In genomic region chr5:132180134-132180745, GRCh38 we compare ENCODE assay signal across 8 cellular contexts. TPM values are rescaled to one million over a fixed set of nuclear protein-coding genes. Genes with fewer than 3 reads are reported as not detected.
DNase-seq lines count a peak whose midpoint lies in the region; ATAC-seq and TF ChIP-seq lines count a peak whose summit lies in the region.

No MANE protein-coding gene starts in this region.

- H3K4me3 Mint-ChIP-seq in osteocyte (ENCODE audit: unreplicated experiment): no peak overlapping the region

- no peaks in the 10 kb centered on the region for H3K27me3 Mint-ChIP-seq in osteocyte (ENCODE audit: unreplicated experiment)

- peak overlapping the region; percentile 32 for H3K27ac Mint-ChIP-seq in osteocyte (ENCODE audit: unreplicated experiment)

- DNase-seq in SHP77 (lab: John Stamatoyannopoulos, UW) (peak; percentile 27 to 58), SHP77 treated with DMSO at 0.1 percent for 48 hours (lab: John Stamatoyannopoulos, UW) (no peak), T1000 (lab: John Stamatoyannopoulos, UW) (peak; percentile 2), fibroblast of the conjunctiva (ENCODE audit: low read depth) (peak; percentile 62), osteocyte (ENCODE audit: extremely low spot score, unreplicated experiment) (no peak), NCI-H187 (lab: John Stamatoyannopoulos, UW) (no peak)
- peak; percentile 33 for DNase-seq in Jurkat, Clone E6-1 (ENCODE audit: low read depth, low spot score)

- peak; percentile 80 for TF ChIP-seq CTCF in osteocyte (IDR thresholded peaks at IDR 0.05)

- peaks cover 16% of the 10 kb centered on the region for H3K4me1 Mint-ChIP-seq in osteocyte (ENCODE audit: unreplicated experiment)

- H3K4me3 ChIP-seq in Jurkat, Clone E6-1 (ENCODE audit: low read length): no peak overlapping the region

- H3K36me3 Mint-ChIP-seq in osteocyte (ENCODE audit: unreplicated experiment): peaks cover 2% of the 10 kb centered on the region

- no peak for ATAC-seq in HG03039 (IDR thresholded peaks at IDR 0.05; ENCODE audit: unreplicated experiment)

- no peaks in the 10 kb centered on the region for H3K9me3 Mint-ChIP-seq in osteocyte (ENCODE audit: unreplicated experiment)

RNA-seq across cellular contexts. Expression of gene P4HA2, which starts 47.4 kb away (rescaled TPM):
- polyA plus RNA-seq in Jurkat, Clone E6-1 (2012; ENCODE audit: insufficient read depth, insufficient read length): not detected
- 104 and 117 TPM in 2 replicates for total RNA-seq in osteocyte

Comparison
In these comparisons a context has a peak if more than half of its experiments do, and no peak if none do; other contexts are left out.
1. DNase-seq: peak in SHP77 (2 of 2), Jurkat, Clone E6-1 (single experiment), T1000 (single experiment) and fibroblast of the conjunctiva (single experiment); none in SHP77 treated with DMSO at 0.1 percent for 48 hours (single experiment), osteocyte (single experiment) and NCI-H187 (0 of 2).